In genomic region chr20:4110885-4111284, GRCh38 we compare ENCODE assay signal across 23 cellular contexts.
"Had no signal": no experiment of that assay in that cellular context is flagged by ENCODE, and none has a peak within 500 bp of the region (broad histone marks: within the 10 kb centered on the region; RNA-seq: fewer than 3 reads in every experiment).

No MANE protein-coding gene starts in this region.

- H3K4me3 Mint-ChIP-seq: activated naive CD4-positive, alpha-beta T cell treated with anti-CD3 and anti-CD28 coated beads for 36 hours; activated naive CD8-positive, alpha-beta T cell treated with anti-CD3 and anti-CD28 coated beads, Interleukin-2, amount 10 ng/mL, durations not matched to agents 7 days and 5 days; activated T-cell treated with anti-CD3 and anti-CD28 coated beads, Interleukin-2, amount 50 U/mL, for 24 hours; central memory CD8-positive, alpha-beta T cell; mesothelial cell of epicardium; naive thymus-derived CD8-positive, alpha-beta T cell; neural progenitor cell; stimulated activated naive CD8-positive, alpha-beta T cell treated with anti-CD3 and anti-CD28 coated beads, Interleukin-15, Interleukin-2, amounts not matched to agents 100 ng/mL and 50 ng/mL, for 24 hours; WTC11 had no signal

- DNase-seq: activated CD4-positive, alpha-beta T cell treated with anti-CD3 and anti-CD28 coated beads, Interleukin-2, amount 50 U/mL, for 4 hours; activated effector memory CD4-positive, alpha-beta T cell treated with Interleukin-2 at 50 U/mL for 16 hours; activated naive CD4-positive, alpha-beta T cell treated with anti-CD3 and anti-CD28 coated beads for 36 hours; activated naive CD8-positive, alpha-beta T cell treated with anti-CD3 and anti-CD28 coated beads, Interleukin-2, amount 10 ng/mL, durations not matched to agents 7 days and 5 days; activated T-cell treated with anti-CD3 and anti-CD28 coated beads, Interleukin-2, amount 50 U/mL, for 24 hours; amniotic stem cell; hippocampal formation; kidney glomerular epithelial cell; left lung; naive thymus-derived CD8-positive, alpha-beta T cell; spleen; stimulated activated CD4-positive, alpha-beta T cell treated with anti-CD3 and anti-CD28 coated beads, Interleukin-4, amount 100 ng/mL, for 1 hour; tibial artery had no signal

- H3K9ac ChIP-seq: neural progenitor cell had no signal

- H2AFZ ChIP-seq: neural progenitor cell had no signal

- H3K4me3 ChIP-seq: breast epithelium, esophagus muscularis mucosa, left lung, lung, neural progenitor cell, prostate gland, right atrium auricular region, spleen, tibial artery had no signal

- H3K27ac Mint-ChIP-seq: activated naive CD4-positive, alpha-beta T cell treated with anti-CD3 and anti-CD28 coated beads for 36 hours; mesothelial cell of epicardium; neural progenitor cell; stimulated activated naive CD8-positive, alpha-beta T cell treated with anti-CD3 and anti-CD28 coated beads, Interleukin-15, Interleukin-2, amounts not matched to agents 100 ng/mL and 50 ng/mL, for 24 hours; WTC11 had no signal

- H3K9me3 Mint-ChIP-seq: activated naive CD4-positive, alpha-beta T cell treated with anti-CD3 and anti-CD28 coated beads for 36 hours; activated naive CD8-positive, alpha-beta T cell treated with anti-CD3 and anti-CD28 coated beads, Interleukin-2, amount 10 ng/mL, durations not matched to agents 7 days and 5 days; activated T-cell treated with anti-CD3 and anti-CD28 coated beads, Interleukin-2, amount 50 U/mL, for 24 hours; central memory CD8-positive, alpha-beta T cell; mesothelial cell of epicardium; naive thymus-derived CD8-positive, alpha-beta T cell; neural progenitor cell; stimulated activated naive CD8-positive, alpha-beta T cell treated with anti-CD3 and anti-CD28 coated beads, Interleukin-15, Interleukin-2, amounts not matched to agents 100 ng/mL and 50 ng/mL, for 24 hours; WTC11 had no signal

- ATAC-seq: left lung; naive thymus-derived CD8-positive, alpha-beta T cell; WTC11 had no signal

- H3K36me3 ChIP-seq: breast epithelium, esophagus muscularis mucosa, left lung, neural progenitor cell, prostate gland, right atrium auricular region, spleen, tibial artery had no signal

- H3K4me2 ChIP-seq: neural progenitor cell had no signal

- H3K36me3 Mint-ChIP-seq: activated naive CD8-positive, alpha-beta T cell treated with anti-CD3 and anti-CD28 coated beads, Interleukin-2, amount 10 ng/mL, durations not matched to agents 7 days and 5 days; mesothelial cell of epicardium; naive thymus-derived CD8-positive, alpha-beta T cell; neural progenitor cell; WTC11 had no signal

- H3K27me3 ChIP-seq: breast epithelium, left lung, right atrium auricular region had no signal

- H3K4me1 Mint-ChIP-seq: mesothelial cell of epicardium had no signal

- H3K9me3 ChIP-seq: breast epithelium, esophagus muscularis mucosa, left lung, prostate gland, right atrium auricular region, spleen, tibial artery had no signal

- H3K27ac ChIP-seq: breast epithelium, esophagus muscularis mucosa, left lung, neural progenitor cell, prostate gland, right atrium auricular region, spleen, tibial artery had no signal

- H3K4me1 ChIP-seq: neural progenitor cell, prostate gland had no signal
